Comparison of ENCODE assay signal across 23 cellular contexts in genomic region chr5:53456366-53456765, GRCh38.
"Had no signal": no experiment of that assay in that cellular context is flagged by ENCODE, and none has a peak within 500 bp of the region (broad histone marks: within the 10 kb centered on the region; RNA-seq: fewer than 3 reads in every experiment).

No MANE protein-coding gene starts in this region.

- H3K36me3 ChIP-seq: colonic mucosa, esophagus muscularis mucosa, gastrocnemius medialis, heart right ventricle, left lung, lower lobe of right lung had no signal

- H3K4me1 Mint-ChIP-seq: naive thymus-derived CD4-positive, alpha-beta T cell had no signal

- H3K9me3 ChIP-seq: colonic mucosa, esophagus muscularis mucosa, gastrocnemius medialis, heart right ventricle, left lung, lower lobe of right lung, mucosa of descending colon had no signal

- ATAC-seq: effector memory CD8-positive, alpha-beta T cell; foreskin keratinocyte; gastrocnemius medialis; heart right ventricle; left cardiac atrium; left lung; left ventricle myocardium superior; lower lobe of right lung; mucosa of descending colon; naive thymus-derived CD4-positive, alpha-beta T cell had no signal

- DNase-seq: colonic mucosa; cortex of kidney; effector CD8-positive, alpha-beta T cell; effector memory CD8-positive, alpha-beta T cell; foreskin keratinocyte; gastrocnemius medialis; glutamatergic neuron; head of caudate nucleus; heart right ventricle; hippocampal formation; left cardiac atrium; left lung; left ventricle myocardium superior; lower lobe of right lung; mesenchymal stem cell; mucosa of descending colon; naive thymus-derived CD4-positive, alpha-beta T cell had no signal

- H3K4me1 ChIP-seq: colonic mucosa, esophagus muscularis mucosa, foreskin keratinocyte, gastrocnemius medialis, heart right ventricle, left lung, lower lobe of right lung had no signal

- H3K36me3 Mint-ChIP-seq: mesothelial cell of epicardium had no signal

- H3K27me3 ChIP-seq: colonic mucosa, esophagus muscularis mucosa, foreskin keratinocyte, gastrocnemius medialis, left lung had no signal

- H3K4me3 Mint-ChIP-seq: dendritic cell treated with granulocyte-macrophage colony-stimulating factor and Interleukin-4, amounts not matched to agents 40 ng/mL and 50 ng/mL, for 4 days; effector memory CD8-positive, alpha-beta T cell; mesothelial cell of epicardium; naive thymus-derived CD4-positive, alpha-beta T cell had no signal

- H3K27ac Mint-ChIP-seq: dendritic cell treated with granulocyte-macrophage colony-stimulating factor and Interleukin-4, amounts not matched to agents 40 ng/mL and 50 ng/mL, for 4 days; effector memory CD8-positive, alpha-beta T cell; mesothelial cell of epicardium; naive thymus-derived CD4-positive, alpha-beta T cell had no signal

- H3K27ac ChIP-seq: colonic mucosa, esophagus muscularis mucosa, foreskin keratinocyte, gastrocnemius medialis, heart right ventricle, left lung, lower lobe of right lung had no signal

- H3K9me3 Mint-ChIP-seq: effector memory CD8-positive, alpha-beta T cell had no signal

- FAIRE-seq: endothelial cell of umbilical vein, islet of Langerhans, keratinocyte had no signal

- H3K4me3 ChIP-seq: colonic mucosa, esophagus muscularis mucosa, gastrocnemius medialis, heart right ventricle, left lung, lower lobe of right lung, mucosa of descending colon had no signal
